ENCODE assay signal across 14 cellular contexts in genomic region chr6:18261877-18262276, GRCh38. TPM values are rescaled to one million over a fixed set of nuclear protein-coding genes. Genes with fewer than 3 reads are reported as not detected.
A peak's percentile ranks its signal among the peaks of the same experiment; 100 is the strongest.
DNase-seq lines count a peak whose midpoint lies in the region; ATAC-seq and TF ChIP-seq lines count a peak whose summit lies in the region.
"Had no signal": no experiment of that assay in that cellular context is flagged by ENCODE, and none has a peak within 500 bp of the region (broad histone marks: within the 10 kb centered on the region; RNA-seq: fewer than 3 reads in every experiment).

No MANE protein-coding gene starts in this region.

- H3K9me3 ChIP-seq in ectodermal cell (ENCODE audit: control insufficient read depth, low read length) (no peaks in the 10 kb centered on the region), psoas muscle (no peaks in the 10 kb centered on the region), uterus (no peaks in the 10 kb centered on the region)

- peak overlapping the region; percentile 95 for H3K4me3 Mint-ChIP-seq in activated CD8-positive, alpha-beta memory T cell treated with anti-CD3 and anti-CD28 coated beads, Interleukin-2, amount 10 ng/mL, durations not matched to agents 7 days and 5 days

- no peak for TF ChIP-seq CTCF in psoas muscle (IDR thresholded peaks at IDR 0.05)
- no peak for TF ChIP-seq CTCF in uterus (IDR thresholded peaks at IDR 0.05)

- peaks cover 54% of the 10 kb centered on the region for H3K4me1 Mint-ChIP-seq in activated CD8-positive, alpha-beta memory T cell treated with anti-CD3 and anti-CD28 coated beads, Interleukin-2, amount 10 ng/mL, durations not matched to agents 7 days and 5 days

- no peaks in the 10 kb centered on the region for H3K9me3 Mint-ChIP-seq in activated CD8-positive, alpha-beta memory T cell treated with anti-CD3 and anti-CD28 coated beads, Interleukin-2, amount 10 ng/mL, durations not matched to agents 7 days and 5 days (ENCODE audit: low read depth)

- H3K27ac ChIP-seq in ectodermal cell (ENCODE audit: insufficient read depth, low read depth, low read length, poor library complexity, severe bottlenecking) (no peak overlapping the region), psoas muscle (peak overlapping the region; percentile 77), uterus (no peak overlapping the region)

- peaks cover 63% of the 10 kb centered on the region for H3K36me3 Mint-ChIP-seq in activated CD8-positive, alpha-beta memory T cell treated with anti-CD3 and anti-CD28 coated beads, Interleukin-2, amount 10 ng/mL, durations not matched to agents 7 days and 5 days

- H3K27ac Mint-ChIP-seq in activated CD8-positive, alpha-beta memory T cell treated with anti-CD3 and anti-CD28 coated beads, Interleukin-2, amount 10 ng/mL, durations not matched to agents 7 days and 5 days: no peak overlapping the region

- intact Hi-C loops in psoas muscle (cut with DNase I): loop anchor here in 1 of 2 donors (5.0 kb wide), 1 partner anchor 40 kb away; no protein-coding TSS in a partner anchor
- intact Hi-C loops in uterus (cut with DNase I; ENCODE audit: low total_unique reads): no loop called here

- H3K4me1 ChIP-seq in ectodermal cell (ENCODE audit: control insufficient read depth, insufficient read depth, low read length) (peaks cover 14% of the 10 kb centered on the region), psoas muscle (peaks cover 51% of the 10 kb centered on the region), uterus (peaks cover 0 to 20% of the 10 kb centered on the region in 2 donors)

- H3K27me3 Mint-ChIP-seq in activated CD8-positive, alpha-beta memory T cell treated with anti-CD3 and anti-CD28 coated beads, Interleukin-2, amount 10 ng/mL, durations not matched to agents 7 days and 5 days: no peaks in the 10 kb centered on the region

- H3K4me3 ChIP-seq in ectodermal cell (ENCODE audit: insufficient read depth, low read depth, low read length) (peak overlapping the region; percentile 69), psoas muscle (peak overlapping the region; percentile 88), uterus (no peak overlapping the region)
- H3K4me3 ChIP-seq: lung had no signal

- no peak for ATAC-seq in activated CD8-positive, alpha-beta memory T cell treated with anti-CD3 and anti-CD28 coated beads, Interleukin-2, amount 10 ng/mL, durations not matched to agents 7 days and 5 days
- ATAC-seq in psoas muscle (no peak), HG03457 (IDR thresholded peaks at IDR 0.05; ENCODE audit: unreplicated experiment) (no peak)

- H3K27me3 ChIP-seq in ectodermal cell (ENCODE audit: control insufficient read depth, insufficient read depth, low read length, poor library complexity, severe bottlenecking) (no peaks in the 10 kb centered on the region), psoas muscle (ENCODE audit: insufficient read depth in 3 of 3, low read length in 2 of 3) (no peaks in the 10 kb centered on the region), uterus (no peaks in the 10 kb centered on the region)

- no peak for DNase-seq in activated CD8-positive, alpha-beta memory T cell treated with anti-CD3 and anti-CD28 coated beads, Interleukin-2, amount 10 ng/mL, durations not matched to agents 7 days and 5 days
- no peak for DNase-seq in activated CD8-positive, alpha-beta memory T cell treated with anti-CD3 and anti-CD28 coated beads, Interleukin-2, amount 50 U/mL, for 48 hours
- DNase-seq in NCI-H69 (lab: John Stamatoyannopoulos, UW) (peak; percentile 22), psoas muscle (no peak), NCI-H1105 treated with DMSO at 0.1 percent for 48 hours (lab: John Stamatoyannopoulos, UW) (no peak), uterus (no peak)
- DNase-seq: activated CD8-positive, alpha-beta memory T cell treated with anti-CD3 and anti-CD28 coated beads for 24 hours; effector CD8-positive, alpha-beta T cell; GOT3; NCI-H526; stimulated activated CD4-positive, alpha-beta T cell treated with anti-CD3 and anti-CD28 coated beads, Interleukin-2, amount 100 ng/mL, for 24 hours had no signal

- no peak for TF ChIP-seq POLR2A in uterus (IDR thresholded peaks at IDR 0.05)

- H3K36me3 ChIP-seq in ectodermal cell (ENCODE audit: control insufficient read depth, insufficient read depth, low read length) (peaks cover 10% of the 10 kb centered on the region), psoas muscle (ENCODE audit: insufficient read depth in 1 of 2, low read depth in 1 of 2) (peaks cover 3 to 16% of the 10 kb centered on the region in 2 donors), uterus (no peaks in the 10 kb centered on the region)

- CTCF ChIA-PET in activated CD8-positive, alpha-beta memory T cell treated with anti-CD3 and anti-CD28 coated beads, Interleukin-2, amount 10 ng/mL, durations not matched to agents 7 days and 5 days (lab: Charles Lee): no interaction called here

- WGBS in ectodermal cell, 2 experiments: 48 to 55% methylated on average over 6 of the region's 6 CpGs
- whole genome bisulfite sequencing in psoas muscle, 3 donors: 50 to 65% (median 56%) methylated on average over 6 of the region's 6 CpGs

RNA-seq across cellular contexts. Expression of gene DEK, which starts 2.5 kb away (rescaled TPM):
- total RNA-seq in activated CD8-positive, alpha-beta memory T cell treated with anti-CD3 and anti-CD28 coated beads, Interleukin-2, amount 10 ng/mL, durations not matched to agents 7 days and 5 days: 100 to 1,000 TPM; 209 to 218 TPM
- 255 TPM for polyA plus RNA-seq in ectodermal cell (2013, experiment 1 of 4)
- polyA plus RNA-seq in ectodermal cell (2013, experiment 2 of 4): 240 TPM
- 230 TPM for polyA plus RNA-seq in ectodermal cell (2013, experiment 3 of 4)
- polyA plus RNA-seq in ectodermal cell (2013, experiment 4 of 4): 230 TPM
- total RNA-seq in psoas muscle (10 to 100 TPM; 65.0 to 91.0 (median 69.2) TPM), uterus (100 to 1,000 TPM; 126 to 171 (median 144) TPM)
- 10 to 100 TPM; 28.7 to 66.1 (median 44.3) TPM for polyA plus RNA-seq in psoas muscle

Comparison
In these comparisons a context has a peak if more than half of its experiments do, and no peak if none do; other contexts are left out.
1. H3K4me3 ChIP-seq: peak in ectodermal cell (single experiment) and psoas muscle (single experiment); none in uterus (0 of 2).